8 cellular contexts compared by ENCODE assay signal in genomic region chr12:104986022-104986941, GRCh38. TPM values are rescaled to one million over a fixed set of nuclear protein-coding genes. Genes with fewer than 3 reads are reported as not detected.
DNase-seq lines count a peak whose midpoint lies in the region; ATAC-seq, FAIRE-seq and TF ChIP-seq lines count a peak whose summit lies in the region.

Gene NOPCHAP1, plus strand, starts transcription at chr12:104986316. Its CDS starts 37 bp downstream, at chr12:104986353.

- peaks cover 11 to 19% (median 18%) of the 10 kb centered on the region in 3 donors for H3K36me3 Mint-ChIP-seq in immature natural killer cell

- peaks cover 2% of the 10 kb centered on the region for H3K36me3 ChIP-seq in bronchial epithelial cell (ENCODE audit: control insufficient read depth, insufficient read depth, low read length)

- H3K9me3 Mint-ChIP-seq in immature natural killer cell, result no peaks in the 10 kb centered on the region

- CTCF ChIA-PET in AG04450 (lab: Charles Lee), result interaction anchor here (1.9 kb wide), 1 partner anchor 605 kb away, joined by 8 read pairs; no protein-coding TSS in a partner anchor

- DNase-seq in AG04450 (ENCODE audit: low read depth, low spot score) (peak; percentile 42), NCI-H2227 (lab: John Stamatoyannopoulos, UW; ENCODE audit: unreplicated experiment) (peak; percentile 95), bronchial epithelial cell (ENCODE audit: low read depth) (peak; percentile 73), immature natural killer cell (peak; percentile 74 to 81 (median 81)), smooth muscle cell of the brain vasculature (ENCODE audit: low read depth, low spot score) (peak; percentile 70)

- H3K27me3 Mint-ChIP-seq in immature natural killer cell (ENCODE audit: low read depth in 3 of 3), result peaks cover 0 to 5% (median 4%) of the 10 kb centered on the region in 3 donors

- H3K27me3 ChIP-seq in AG04450 (ENCODE audit: control insufficient read depth, insufficient read depth, low read length) (no peaks in the 10 kb centered on the region), bronchial epithelial cell (ENCODE audit: control insufficient read depth, insufficient read depth, low read length) (no peaks in the 10 kb centered on the region)

- H3K4me1 Mint-ChIP-seq in immature natural killer cell, result peaks cover 27 to 32% of the 10 kb centered on the region in 2 donors

- no peak for TF ChIP-seq CTCF in AG04450 (IDR thresholded peaks at IDR 0.05; ENCODE audit: low read depth, low read length)
- no peak for TF ChIP-seq CTCF in WI38 (IDR thresholded peaks at IDR 0.05; ENCODE audit: low read depth, low read length)
- no peak for TF ChIP-seq CTCF in bronchial epithelial cell (IDR thresholded peaks at IDR 0.05; ENCODE audit: insufficient read depth, low read length, severe bottlenecking)

- H3K9me3 ChIP-seq in AG04450 (ENCODE audit: control insufficient read depth, insufficient read depth, low read length), result no peaks in the 10 kb centered on the region

- peak within 1 kb of the TSS; percentile 91 to 95 (median 91) for H3K4me3 Mint-ChIP-seq in immature natural killer cell

- H3K4me3 ChIP-seq in AG04450 (ENCODE audit: low read depth, low read length) (peak within 1 kb of the TSS; percentile 83), WI38 (ENCODE audit: low read depth, low read length) (peak within 1 kb of the TSS; percentile 82), bronchial epithelial cell (ENCODE audit: low read depth, low read length) (peak within 1 kb of the TSS; percentile 82)

- H3K27ac ChIP-seq in AG04450 (ENCODE audit: low read depth, low read length), result no peak within 1 kb of the TSS

- ATAC-seq in GM18907 (IDR thresholded peaks at IDR 0.05; ENCODE audit: unreplicated experiment) (peak; percentile 95), HG03139 (IDR thresholded peaks at IDR 0.05; ENCODE audit: unreplicated experiment) (peak; percentile 99)

- POLR2A ChIA-PET in AG04450 (lab: Yijun Ruan, JAX), result no interaction called here

- FAIRE-seq in bronchial epithelial cell (lab: Jason Lieb, UNC), result no peak

- H3K27ac Mint-ChIP-seq in immature natural killer cell, result peak within 1 kb of the TSS; percentile 20 to 86 (median 77)

RNA-seq across cellular contexts. Expression of gene NOPCHAP1, which starts in this region (rescaled TPM):
- polyA plus RNA-seq in AG04450 (2011; rRNA removed) (8.0 and 9.5 TPM in 2 replicates), immature natural killer cell (10 to 100 TPM; 10.8 to 13.6 (median 12.3) TPM)
- polyA minus RNA-seq in AG04450 (2011; rRNA and poly(A)+ RNA removed), result 2.2 and 3.0 TPM in 2 replicates
- 4.5 and 6.5 TPM in 2 replicates for total RNA-seq in bronchial epithelial cell

Comparison
In these comparisons a context has a peak if more than half of its experiments do, and no peak if none do; other contexts are left out.
1. DNase-seq: peak in every context shown above with its lines; median percentile 95 in NCI-H2227; 81 in immature natural killer cell; 73 in bronchial epithelial cell; 70 in smooth muscle cell of the brain vasculature; 42 in AG04450.